Comparison of ENCODE assay signal across 29 cellular contexts in the genomic region with DNA sequence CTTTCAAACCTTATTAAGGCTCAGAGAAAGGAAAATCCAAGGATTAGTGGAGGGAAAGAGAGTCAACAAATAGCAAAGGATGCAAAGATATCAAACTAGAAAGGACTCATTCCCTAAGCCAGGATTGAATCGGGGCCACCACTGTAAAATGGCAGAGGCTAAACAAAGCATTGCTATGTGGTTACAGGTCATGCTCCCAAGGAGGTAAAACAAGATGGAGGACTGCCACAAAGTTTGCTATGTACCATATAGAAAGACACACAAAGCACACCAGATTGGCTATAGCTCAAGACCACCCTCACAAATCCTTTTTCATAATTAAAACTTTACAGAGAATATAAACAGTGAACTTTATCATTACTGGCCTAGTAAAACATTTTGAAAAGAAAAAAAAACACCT. TPM values are rescaled to one million over a fixed set of nuclear protein-coding genes. Genes with fewer than 3 reads are reported as not detected.
"Had no signal": no experiment of that assay in that cellular context is flagged by ENCODE, and none has a peak within 500 bp of the region (broad histone marks: within the 10 kb centered on the region; RNA-seq: fewer than 3 reads in every experiment).

No MANE protein-coding gene starts in this region.

- H3K9me3 Mint-ChIP-seq: natural killer cell; stimulated activated memory B cell treated with anti-CD40 and anti-IgM and Interleukin-4, amounts not matched to agents 10 μg/mL and 1 μg/mL and 100 μg/mL, for 72 hours had no signal

- H3K9me3 ChIP-seq: gastrocnemius medialis, lower lobe of right lung, ovary, psoas muscle, spleen, testis, tibial nerve, upper lobe of left lung had no signal

- H3K36me3 Mint-ChIP-seq: natural killer cell; stimulated activated memory B cell treated with anti-CD40 and anti-IgM and Interleukin-4, amounts not matched to agents 10 μg/mL and 1 μg/mL and 100 μg/mL, for 72 hours had no signal

- ATAC-seq: gastrocnemius medialis; left ventricle myocardium superior; lower lobe of right lung; natural killer cell; psoas muscle; right cardiac atrium; stimulated activated memory B cell treated with anti-CD40 and anti-IgM and Interleukin-4, amounts not matched to agents 10 μg/mL and 1 μg/mL and 100 μg/mL, for 72 hours; stimulated activated naive CD8-positive, alpha-beta T cell treated with anti-CD3 and anti-CD28 coated beads, Interleukin-15, Interleukin-2, amounts not matched to agents 100 U/mL and 50 U/mL, for 24 hours had no signal

- FAIRE-seq: keratinocyte, urothelium cell line had no signal

- H3K27me3 ChIP-seq: gastrocnemius medialis, ovary, spleen, testis, tibial nerve, upper lobe of left lung had no signal

- H3K27me3 Mint-ChIP-seq: stimulated activated memory B cell treated with anti-CD40 and anti-IgM and Interleukin-4, amounts not matched to agents 10 μg/mL and 1 μg/mL and 100 μg/mL, for 72 hours had no signal

- H3K36me3 ChIP-seq: gastrocnemius medialis, lower lobe of right lung, ovary, spleen, tibial nerve, upper lobe of left lung had no signal

- H3K4me1 Mint-ChIP-seq: natural killer cell; stimulated activated memory B cell treated with anti-CD40 and anti-IgM and Interleukin-4, amounts not matched to agents 10 μg/mL and 1 μg/mL and 100 μg/mL, for 72 hours had no signal

- H3K4me3 ChIP-seq: dorsolateral prefrontal cortex, gastrocnemius medialis, lower lobe of right lung, ovary, psoas muscle, skin epidermis, spleen, testis, tibial nerve, upper lobe of left lung had no signal

- H3K27ac Mint-ChIP-seq: natural killer cell; stimulated activated memory B cell treated with anti-CD40 and anti-IgM and Interleukin-4, amounts not matched to agents 10 μg/mL and 1 μg/mL and 100 μg/mL, for 72 hours had no signal

- DNase-seq: dorsolateral prefrontal cortex; effector CD4-positive, alpha-beta T cell; foreskin fibroblast; gastrocnemius medialis; head of caudate nucleus; left ventricle myocardium superior; lower lobe of right lung; natural killer cell; occipital lobe; ovary; posterior cingulate gyrus; psoas muscle; right cardiac atrium; spleen; stimulated activated CD4-positive, alpha-beta T cell treated with anti-CD3 and anti-CD28 coated beads, Interleukin-4, amount 100 ng/mL, for 4 hours; stimulated activated naive CD8-positive, alpha-beta T cell treated with anti-CD3 and anti-CD28 coated beads, Interleukin-15, Interleukin-2, amounts not matched to agents 100 U/mL and 50 U/mL, for 24 hours; substantia nigra; testis; upper lobe of left lung had no signal

- H3K27ac ChIP-seq: dorsolateral prefrontal cortex, gastrocnemius medialis, lower lobe of right lung, ovary, psoas muscle, skin epidermis, spleen, testis, tibial nerve, upper lobe of left lung had no signal

- H3K4me3 Mint-ChIP-seq: natural killer cell; stimulated activated memory B cell treated with anti-CD40 and anti-IgM and Interleukin-4, amounts not matched to agents 10 μg/mL and 1 μg/mL and 100 μg/mL, for 72 hours had no signal

- H3K4me1 ChIP-seq: gastrocnemius medialis, lower lobe of right lung, psoas muscle, spleen, testis, tibial nerve, upper lobe of left lung had no signal

RNA-seq across cellular contexts. Expression of a gene that starts 25.9 kb away (rescaled TPM):
- total RNA-seq: dorsolateral prefrontal cortex, gastrocnemius medialis, glomerular endothelial cell, left ventricle myocardium superior, lower lobe of right lung, mononuclear cell, natural killer cell, occipital lobe, ovary, psoas muscle, renal cortical epithelial cell, right cardiac atrium, spleen, tibial nerve, upper lobe of left lung had no signal
- polyA plus RNA-seq: esophagus, keratinocyte, neural cell, right cardiac atrium, spleen had no signal
